Comparison of ENCODE assay signal across 2 cellular contexts in the genomic region with DNA sequence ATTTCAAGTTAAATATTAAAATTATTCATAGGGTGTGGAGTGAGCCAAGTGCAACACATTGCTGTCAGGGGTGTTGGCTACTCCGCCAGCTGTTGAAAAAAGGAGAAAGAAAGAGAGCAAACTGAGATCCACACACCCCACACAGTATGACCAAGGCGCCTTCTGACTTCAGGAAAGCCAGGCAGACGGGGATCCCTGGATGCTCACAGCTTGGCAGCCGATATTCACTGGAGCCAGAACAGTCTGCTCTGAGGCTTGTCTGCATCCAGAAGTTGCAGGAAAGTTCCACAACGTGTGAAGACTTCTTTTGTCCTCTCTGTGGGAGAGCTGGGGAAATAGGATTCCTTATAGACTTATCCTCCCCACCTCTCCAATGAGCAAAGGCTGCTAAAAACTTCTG.
TF ChIP-seq lines count a peak whose summit lies in the region.

No MANE protein-coding gene starts in this region.

TF ChIP-seq in GM23338, 12 proteins besides CTCF, POLR2A, EP300 and RAD21 (continues in another document):
- TF ChIP-seq EZH2 (IDR thresholded peaks at IDR 0.05; ENCODE audit: low read depth, unreplicated experiment) (no peak), ZNF114 (CRISPR knock-in tag; IDR thresholded peaks at IDR 0.05) (no peak), REST (IDR thresholded peaks at IDR 0.05; ENCODE audit: unreplicated experiment) (no peak), EZH2phosphoT487 (IDR thresholded peaks at IDR 0.05; ENCODE audit: unreplicated experiment) (no peak), STAT1 (IDR thresholded peaks at IDR 0.05; ENCODE audit: unreplicated experiment) (no peak), POLR2AphosphoS5 (IDR thresholded peaks at IDR 0.05; ENCODE audit: low read depth) (no peak), NANOG (IDR thresholded peaks at IDR 0.05; ENCODE audit: borderline replicate concordance) (no peak), CREB1 (CRISPR knock-in tag; IDR thresholded peaks at IDR 0.05; ENCODE audit: low read depth) (no peak), ZNF331 (CRISPR knock-in tag; IDR thresholded peaks at IDR 0.05; ENCODE audit: low read depth) (no peak)
- TF ChIP-seq, protein P1, sequence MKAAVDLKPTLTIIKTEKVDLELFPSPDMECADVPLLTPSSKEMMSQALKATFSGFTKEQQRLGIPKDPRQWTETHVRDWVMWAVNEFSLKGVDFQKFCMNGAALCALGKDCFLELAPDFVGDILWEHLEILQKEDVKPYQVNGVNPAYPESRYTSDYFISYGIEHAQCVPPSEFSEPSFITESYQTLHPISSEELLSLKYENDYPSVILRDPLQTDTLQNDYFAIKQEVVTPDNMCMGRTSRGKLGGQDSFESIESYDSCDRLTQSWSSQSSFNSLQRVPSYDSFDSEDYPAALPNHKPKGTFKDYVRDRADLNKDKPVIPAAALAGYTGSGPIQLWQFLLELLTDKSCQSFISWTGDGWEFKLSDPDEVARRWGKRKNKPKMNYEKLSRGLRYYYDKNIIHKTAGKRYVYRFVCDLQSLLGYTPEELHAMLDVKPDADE (IDR thresholded peaks at IDR 0.05): no peak

TF ChIP-seq in H1, 55 proteins besides CTCF, POLR2A, EP300 and RAD21:
- no peak for TF ChIP-seq SRF (IDR thresholded peaks at IDR 0.05; ENCODE audit: low read depth, low read length)
- no peak for TF ChIP-seq CEBPB (IDR thresholded peaks at IDR 0.05; ENCODE audit: low read depth, low read length)
- no peak for TF ChIP-seq RBBP5 (IDR thresholded peaks at IDR 0.05; ENCODE audit: borderline replicate concordance, low read depth, low read length)
